26 cellular contexts compared by ENCODE assay signal in the genomic region with DNA sequence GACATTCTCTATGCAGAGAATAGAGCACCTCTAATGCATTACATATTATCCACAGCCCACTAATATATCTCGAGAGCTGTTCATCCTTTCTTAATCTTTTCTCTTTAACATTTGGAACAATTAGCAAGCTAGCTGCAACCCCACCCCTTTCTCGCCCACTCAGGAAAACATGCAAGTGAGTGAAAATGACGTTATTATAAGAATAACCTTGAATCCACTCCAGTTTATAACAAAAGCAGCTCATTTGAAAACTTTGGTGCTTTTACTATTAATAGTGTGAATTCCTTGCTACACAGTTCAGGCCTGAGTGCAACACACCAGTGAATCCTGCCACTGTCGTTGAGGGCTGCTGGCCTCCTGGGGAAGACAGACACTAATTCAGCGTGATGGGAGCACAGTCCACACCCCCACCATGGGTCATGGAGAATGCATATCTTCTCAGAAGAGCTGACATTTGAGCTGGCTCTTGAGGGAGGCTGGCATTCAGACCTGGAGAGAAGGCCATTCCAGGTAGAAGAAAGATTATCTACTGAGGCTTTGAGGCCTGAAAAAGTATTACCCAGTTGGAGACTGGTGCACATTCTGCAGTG.
A peak's percentile ranks its signal among the peaks of the same experiment; 100 is the strongest.
DNase-seq lines count a peak whose midpoint lies in the region; ATAC-seq, FAIRE-seq and TF ChIP-seq lines count a peak whose summit lies in the region.
"Had no signal": no experiment of that assay in that cellular context is flagged by ENCODE, and none has a peak within 500 bp of the region (broad histone marks: within the 10 kb centered on the region; RNA-seq: fewer than 3 reads in every experiment).

No MANE protein-coding gene starts in this region.

- WGBS in mesodermal cell (ENCODE audit: insufficient coverage in 2 of 2), 2 experiments: 81 to 100% methylated on average over 2 of the region's 5 CpGs

- peaks cover 37% of the 10 kb centered on the region for H3K4me1 ChIP-seq in mesodermal cell (ENCODE audit: control insufficient read depth, insufficient read depth, low read length, poor library complexity, severe bottlenecking)

- H3K4me3 ChIP-seq in brain microvascular endothelial cell (ENCODE audit: low read depth, low read length) (no peak overlapping the region), mesodermal cell (ENCODE audit: extremely low read depth, insufficient read depth, low read length, poor library complexity, severe bottlenecking) (no peak overlapping the region)
- H3K4me3 ChIP-seq: dorsolateral prefrontal cortex, heart right ventricle, thyroid gland had no signal

- FAIRE-seq in HTR-8/SVneo (lab: Jason Lieb, UNC): peak; percentile 48

- TF ChIP-seq CTCF in brain microvascular endothelial cell (IDR thresholded peaks at IDR 0.05; ENCODE audit: low read depth, low read length, missing control alignments): no peak

- peak; percentile 7 for ATAC-seq in stimulated activated memory B cell treated with anti-CD40 and anti-IgM and Interleukin-4, amounts not matched to agents 10 μg/mL and 1 μg/mL and 100 μg/mL, for 72 hours
- ATAC-seq: activated naive CD4-positive, alpha-beta T cell treated with anti-CD3 and anti-CD28 coated beads, Interleukin-2, amount 50 U/mL, for 72 hours; heart right ventricle; left cardiac atrium; naive thymus-derived CD4-positive, alpha-beta T cell; stimulated activated naive CD8-positive, alpha-beta T cell treated with anti-CD3 and anti-CD28 coated beads, Interleukin-15, amount 100 ng/mL, for 72 hours; WTC11 had no signal

- H3K9me3 ChIP-seq in mesodermal cell (ENCODE audit: control insufficient read depth, low read length): no peaks in the 10 kb centered on the region
- H3K9me3 ChIP-seq: thyroid gland had no signal

- DNase-seq in HTR-8/SVneo (ENCODE audit: insufficient read length, low spot score) (no peak), brain microvascular endothelial cell (no peak), SHP77 (lab: John Stamatoyannopoulos, UW) (no peak), GDM1 (lab: John Stamatoyannopoulos, UW) (no peak)
- DNase-seq in activated CD4-positive, CD25-positive, alpha-beta regulatory T cell (lab: John Stamatoyannopoulos, UW): no peak
- DNase-seq: activated CD4-positive, alpha-beta T cell treated with anti-CD3 and anti-CD28 coated beads, Interleukin-2, amount 50 U/mL, for 4 hours; anterior cingulate cortex; CD4-positive, CD25-positive, alpha-beta regulatory T cell; dorsolateral prefrontal cortex; heart right ventricle; Karpas-422; left cardiac atrium; MV-4-11; naive thymus-derived CD4-positive, alpha-beta T cell; NCI-H1694; NCI-H526 treated with DMSO at 0.1 percent for 48 hours; right cardiac atrium; stimulated activated CD4-positive, alpha-beta T cell treated with anti-CD3 and anti-CD28 coated beads, Interleukin-15, amount 100 ng/mL, for 24 hours; stimulated activated naive CD8-positive, alpha-beta T cell treated with anti-CD3 and anti-CD28 coated beads, Interleukin-15, amount 100 ng/mL, for 72 hours; T-helper 9 cell had no signal

- in situ Hi-C loops in brain microvascular endothelial cell (cut with HindIII; ENCODE audit: low pct_ligation_motif_present, low sequenced_read_pairs): loop anchor here (25.0 kb wide), 1 partner anchor 123 kb away; no protein-coding TSS in a partner anchor

- no peaks in the 10 kb centered on the region for H3K27me3 ChIP-seq in brain microvascular endothelial cell (replicated peaks)
- H3K27me3 ChIP-seq: dorsolateral prefrontal cortex, thyroid gland had no signal

- H3K36me3 Mint-ChIP-seq in stimulated activated memory B cell treated with anti-CD40 and anti-IgM and Interleukin-4, amounts not matched to agents 10 μg/mL and 1 μg/mL and 100 μg/mL, for 72 hours: no peaks in the 10 kb centered on the region
- H3K36me3 Mint-ChIP-seq: activated naive CD4-positive, alpha-beta T cell treated with anti-CD3 and anti-CD28 coated beads, Interleukin-2, amount 50 U/mL, for 72 hours; CD4-positive, CD25-positive, alpha-beta regulatory T cell; naive thymus-derived CD4-positive, alpha-beta T cell; WTC11 had no signal

- H3K27ac Mint-ChIP-seq in stimulated activated memory B cell treated with anti-CD40 and anti-IgM and Interleukin-4, amounts not matched to agents 10 μg/mL and 1 μg/mL and 100 μg/mL, for 72 hours: no peak overlapping the region
- H3K27ac Mint-ChIP-seq: activated naive CD4-positive, alpha-beta T cell treated with anti-CD3 and anti-CD28 coated beads, Interleukin-2, amount 50 U/mL, for 72 hours; CD4-positive, CD25-positive, alpha-beta regulatory T cell; naive thymus-derived CD4-positive, alpha-beta T cell; stimulated activated naive CD8-positive, alpha-beta T cell treated with anti-CD3 and anti-CD28 coated beads, Interleukin-15, amount 100 ng/mL, for 72 hours; WTC11 had no signal

- H3K36me3 ChIP-seq in brain microvascular endothelial cell (replicated peaks): no peaks in the 10 kb centered on the region
- no peaks in the 10 kb centered on the region for H3K36me3 ChIP-seq in mesodermal cell (ENCODE audit: control insufficient read depth, insufficient read depth, low read length)
- H3K36me3 ChIP-seq: heart right ventricle, thyroid gland had no signal

- H3K4me1 Mint-ChIP-seq in stimulated activated memory B cell treated with anti-CD40 and anti-IgM and Interleukin-4, amounts not matched to agents 10 μg/mL and 1 μg/mL and 100 μg/mL, for 72 hours: no peaks in the 10 kb centered on the region
- H3K4me1 Mint-ChIP-seq: central memory CD8-positive, alpha-beta T cell had no signal

- H3K27me3 Mint-ChIP-seq in stimulated activated memory B cell treated with anti-CD40 and anti-IgM and Interleukin-4, amounts not matched to agents 10 μg/mL and 1 μg/mL and 100 μg/mL, for 72 hours: peaks cover 9% of the 10 kb centered on the region
- H3K27me3 Mint-ChIP-seq: stimulated activated naive CD8-positive, alpha-beta T cell treated with anti-CD3 and anti-CD28 coated beads, Interleukin-15, amount 100 ng/mL, for 72 hours had no signal

- H3K4me3 Mint-ChIP-seq in stimulated activated memory B cell treated with anti-CD40 and anti-IgM and Interleukin-4, amounts not matched to agents 10 μg/mL and 1 μg/mL and 100 μg/mL, for 72 hours: no peak overlapping the region
- H3K4me3 Mint-ChIP-seq: central memory CD8-positive, alpha-beta T cell; naive thymus-derived CD4-positive, alpha-beta T cell; stimulated activated naive CD8-positive, alpha-beta T cell treated with anti-CD3 and anti-CD28 coated beads, Interleukin-15, amount 100 ng/mL, for 72 hours; WTC11 had no signal

- H3K27ac ChIP-seq in brain microvascular endothelial cell (peak overlapping the region; percentile 98), mesodermal cell (ENCODE audit: low read depth, low read length, severe bottlenecking) (peak overlapping the region; percentile 25)
- H3K27ac ChIP-seq: dorsolateral prefrontal cortex, heart right ventricle, thyroid gland had no signal

- H3K9me3 Mint-ChIP-seq in stimulated activated memory B cell treated with anti-CD40 and anti-IgM and Interleukin-4, amounts not matched to agents 10 μg/mL and 1 μg/mL and 100 μg/mL, for 72 hours: peaks cover 2% of the 10 kb centered on the region
- H3K9me3 Mint-ChIP-seq: activated naive CD4-positive, alpha-beta T cell treated with anti-CD3 and anti-CD28 coated beads, Interleukin-2, amount 50 U/mL, for 72 hours; CD4-positive, CD25-positive, alpha-beta regulatory T cell; central memory CD8-positive, alpha-beta T cell; stimulated activated naive CD8-positive, alpha-beta T cell treated with anti-CD3 and anti-CD28 coated beads, Interleukin-15, amount 100 ng/mL, for 72 hours had no signal
